12 cellular contexts compared by ENCODE assay signal in genomic region chr3:177211503-177212277, GRCh38. TPM values are rescaled to one million over a fixed set of nuclear protein-coding genes. Genes with fewer than 3 reads are reported as not detected.
DNase-seq lines count a peak whose midpoint lies in the region; ATAC-seq and TF ChIP-seq lines count a peak whose summit lies in the region.
"Had no signal": no experiment of that assay in that cellular context is flagged by ENCODE, and none has a peak within 500 bp of the region (broad histone marks: within the 10 kb centered on the region; RNA-seq: fewer than 3 reads in every experiment).

No MANE protein-coding gene starts in this region.

- H3K27ac ChIP-seq in hepatocyte, result peak overlapping the region; percentile 83
- H3K27ac ChIP-seq: BLaER1 had no signal

- no peaks in the 10 kb centered on the region for H3K27me3 ChIP-seq in hepatocyte
- H3K27me3 ChIP-seq: BLaER1 had no signal

- H4K20me1 ChIP-seq in hepatocyte (ENCODE audit: insufficient read depth, poor library complexity, severe bottlenecking), result no peaks in the 10 kb centered on the region
- H4K20me1 ChIP-seq: BLaER1 had no signal

- no peaks in the 10 kb centered on the region for H3K36me3 ChIP-seq in hepatocyte (replicated peaks; ENCODE audit: insufficient read depth, low read depth)
- H3K36me3 ChIP-seq: BLaER1 had no signal

- H3K79me2 ChIP-seq in hepatocyte, result no peaks in the 10 kb centered on the region

- no peak overlapping the region for H2AFZ ChIP-seq in hepatocyte

- WGBS in hepatocyte (ENCODE audit: low lambda C conversion rate, missing lambda C conversion rate), result 68% methylated on average over 7 of the region's 7 CpGs

- no peaks in the 10 kb centered on the region for H3K9me2 ChIP-seq in hepatocyte (replicated peaks; ENCODE audit: insufficient read depth)

- H3K27me3 Mint-ChIP-seq in stimulated activated naive CD8-positive, alpha-beta T cell treated with anti-CD3 and anti-CD28 coated beads, Interleukin-15, amount 100 ng/mL, for 72 hours, result no peaks in the 10 kb centered on the region
- H3K27me3 Mint-ChIP-seq: naive B cell had no signal

- TF ChIP-seq CTCF in hepatocyte (IDR thresholded peaks at IDR 0.05; ENCODE audit: poor library complexity), result no peak

- DNase-seq in stimulated activated naive CD8-positive, alpha-beta T cell treated with anti-CD3 and anti-CD28 coated beads, Interleukin-15, amount 100 ng/mL, for 72 hours, result no peak
- no peak for DNase-seq in stimulated activated naive CD8-positive, alpha-beta T cell treated with anti-CD3 and anti-CD28 coated beads, Interleukin-15, Interleukin-2, amounts not matched to agents 100 U/mL and 50 U/mL, for 24 hours
- DNase-seq in NOMO-1 treated with DMSO at 0.1 percent for 48 hours (lab: John Stamatoyannopoulos, UW; ENCODE audit: unreplicated experiment), result peak; percentile 78
- DNase-seq in hepatocyte (ENCODE audit: low spot score), result peak; percentile 70
- DNase-seq in ureter (ENCODE audit: low spot score), result peak; percentile 77
- no peak for DNase-seq in GM19238 (ENCODE audit: insufficient read length, low spot score)
- no peak for DNase-seq in retina
- no peak for DNase-seq in NAMALWA (ENCODE audit: low spot score)
- DNase-seq: naive B cell, NCI-H1930 had no signal

- H3K4me3 ChIP-seq in hepatocyte, result no peak overlapping the region
- H3K4me3 ChIP-seq: BLaER1 had no signal

- no peaks in the 10 kb centered on the region for H3K9me3 Mint-ChIP-seq in stimulated activated naive CD8-positive, alpha-beta T cell treated with anti-CD3 and anti-CD28 coated beads, Interleukin-15, amount 100 ng/mL, for 72 hours
- H3K9me3 Mint-ChIP-seq: naive B cell; stimulated activated effector memory CD8-positive, alpha-beta T cell treated with anti-CD3 and anti-CD28 coated beads, Interleukin-12 subunit alpha, Interleukin-12 subunit beta, amount 100 ng/mL, for 72 hours had no signal

- peaks cover 6% of the 10 kb centered on the region for H3K4me1 ChIP-seq in hepatocyte (ENCODE audit: insufficient read depth)
- H3K4me1 ChIP-seq: BLaER1 had no signal

- peaks cover 6% of the 10 kb centered on the region for H3K4me1 Mint-ChIP-seq in stimulated activated naive CD8-positive, alpha-beta T cell treated with anti-CD3 and anti-CD28 coated beads, Interleukin-15, amount 100 ng/mL, for 72 hours
- H3K4me1 Mint-ChIP-seq: naive B cell had no signal

- no peaks in the 10 kb centered on the region for H3K9me3 ChIP-seq in hepatocyte (ENCODE audit: low read depth)
- H3K9me3 ChIP-seq: BLaER1 had no signal

- ATAC-seq in stimulated activated naive CD8-positive, alpha-beta T cell treated with anti-CD3 and anti-CD28 coated beads, Interleukin-15, amount 100 ng/mL, for 72 hours, result peak; percentile 37
- no peak for ATAC-seq in stimulated activated naive CD8-positive, alpha-beta T cell treated with anti-CD3 and anti-CD28 coated beads, Interleukin-15, Interleukin-2, amounts not matched to agents 100 U/mL and 50 U/mL, for 24 hours
- ATAC-seq: stimulated activated effector memory CD8-positive, alpha-beta T cell treated with anti-CD3 and anti-CD28 coated beads, Interleukin-12 subunit alpha, Interleukin-12 subunit beta, amount 100 ng/mL, for 72 hours had no signal

- H3K4me2 ChIP-seq in hepatocyte, result no peak overlapping the region
- H3K4me2 ChIP-seq: BLaER1 had no signal

- H3K4me3 Mint-ChIP-seq in stimulated activated naive CD8-positive, alpha-beta T cell treated with anti-CD3 and anti-CD28 coated beads, Interleukin-15, amount 100 ng/mL, for 72 hours, result no peak overlapping the region
- H3K4me3 Mint-ChIP-seq: stimulated activated effector memory CD8-positive, alpha-beta T cell treated with anti-CD3 and anti-CD28 coated beads, Interleukin-12 subunit alpha, Interleukin-12 subunit beta, amount 100 ng/mL, for 72 hours had no signal

- H3K27ac Mint-ChIP-seq in stimulated activated naive CD8-positive, alpha-beta T cell treated with anti-CD3 and anti-CD28 coated beads, Interleukin-15, amount 100 ng/mL, for 72 hours, result no peak overlapping the region
- H3K27ac Mint-ChIP-seq: stimulated activated effector memory CD8-positive, alpha-beta T cell treated with anti-CD3 and anti-CD28 coated beads, Interleukin-12 subunit alpha, Interleukin-12 subunit beta, amount 100 ng/mL, for 72 hours had no signal

RNA-seq across cellular contexts. Expression of gene TBL1XR1, which starts 14.4 kb away (rescaled TPM):
- total RNA-seq in hepatocyte (122 and 165 TPM in 2 replicates), ureter (181 TPM)
- 30.2 and 30.4 TPM in 2 replicates for polyA plus RNA-seq in hepatocyte

Comparison
In these comparisons a context has a peak if more than half of its experiments do, and no peak if none do; other contexts are left out.
1. DNase-seq: peak in NOMO-1 treated with DMSO at 0.1 percent for 48 hours (single experiment), hepatocyte (single experiment) and ureter (single experiment); none in stimulated activated naive CD8-positive, alpha-beta T cell treated with anti-CD3 and anti-CD28 coated beads, Interleukin-15, amount 100 ng/mL, for 72 hours (0 of 2), stimulated activated naive CD8-positive, alpha-beta T cell treated with anti-CD3 and anti-CD28 coated beads, Interleukin-15, Interleukin-2, amounts not matched to agents 100 U/mL and 50 U/mL, for 24 hours (single experiment), GM19238 (single experiment), retina (single experiment) and NAMALWA (single experiment).